11 cellular contexts compared by ENCODE assay signal in the genomic region with DNA sequence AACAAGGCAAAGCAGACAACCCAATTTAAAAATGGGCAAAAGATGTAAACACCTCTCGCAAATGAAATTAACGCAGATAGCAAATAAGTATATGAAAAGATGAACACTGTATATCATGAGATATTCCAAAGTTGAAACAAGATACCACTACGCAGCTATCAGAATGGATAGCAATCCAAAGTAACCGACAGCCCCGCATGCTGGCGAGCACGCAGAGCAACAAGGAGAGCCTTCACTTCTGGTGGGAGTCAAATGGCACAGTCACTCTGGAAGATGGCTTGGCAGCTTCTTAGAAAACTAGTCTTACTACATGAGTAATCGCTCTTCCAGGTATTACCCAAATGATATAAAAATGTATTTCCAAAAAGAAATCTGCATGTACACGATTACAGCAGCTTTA. TPM values are rescaled to one million over a fixed set of nuclear protein-coding genes. Genes with fewer than 3 reads are reported as not detected.
DNase-seq lines count a peak whose midpoint lies in the region; ATAC-seq and TF ChIP-seq lines count a peak whose summit lies in the region.
"Had no signal": no experiment of that assay in that cellular context is flagged by ENCODE, and none has a peak within 500 bp of the region (broad histone marks: within the 10 kb centered on the region; RNA-seq: fewer than 3 reads in every experiment).

No MANE protein-coding gene starts in this region.

- DNase-seq in Calu3 (no peak), LNCaP clone FGC (ENCODE audit: low read depth) (no peak), nephron progenitor cell (no peak), NCI-H524 (lab: John Stamatoyannopoulos, UW) (no peak), NCI-H526 treated with DMSO at 0.1 percent for 48 hours (lab: John Stamatoyannopoulos, UW) (no peak), SKM-1 (lab: John Stamatoyannopoulos, UW; ENCODE audit: unreplicated experiment) (no peak), mesenteric fat pad (ENCODE audit: low spot score) (no peak)
- no peak for DNase-seq in central memory CD8-positive, alpha-beta T cell (ENCODE audit: low spot score in 2 of 2)
- DNase-seq: activated CD8-positive, alpha-beta memory T cell treated with anti-CD3 and anti-CD28 coated beads for 24 hours; NCI-H2081 treated with DMSO at 0.1 percent for 48 hours had no signal

- H3K27ac Mint-ChIP-seq in Calu3 (ENCODE audit: unreplicated experiment) (peak overlapping the region; percentile 88), nephron progenitor cell (no peak overlapping the region)
- H3K27ac Mint-ChIP-seq in central memory CD8-positive, alpha-beta T cell (ENCODE audit: low read depth) = peak overlapping the region; percentile 93

- TF ChIP-seq CTCF in Calu3 (IDR thresholded peaks at IDR 0.05; ENCODE audit: unreplicated experiment) = no peak
- TF ChIP-seq CTCF in LNCaP clone FGC (IDR thresholded peaks at IDR 0.05; ENCODE audit: control insufficient read depth, extremely low read depth, insufficient read depth) = no peak
- TF ChIP-seq CTCF in nephron progenitor cell (IDR thresholded peaks at IDR 0.05) = no peak

- peaks cover 44% of the 10 kb centered on the region for H3K36me3 Mint-ChIP-seq in Calu3 (ENCODE audit: insufficient read depth, unreplicated experiment)
- H3K36me3 Mint-ChIP-seq in central memory CD8-positive, alpha-beta T cell (ENCODE audit: insufficient read depth) = peaks cover 35% of the 10 kb centered on the region
- H3K36me3 Mint-ChIP-seq in nephron progenitor cell (ENCODE audit: low read depth) = peaks cover 21% of the 10 kb centered on the region

- H3K4me1 Mint-ChIP-seq in Calu3 (ENCODE audit: low read depth, unreplicated experiment) = peaks cover 22% of the 10 kb centered on the region
- peaks cover 31% of the 10 kb centered on the region for H3K4me1 Mint-ChIP-seq in central memory CD8-positive, alpha-beta T cell
- H3K4me1 Mint-ChIP-seq in nephron progenitor cell = peaks cover 22% of the 10 kb centered on the region

- no peak for ATAC-seq in central memory CD8-positive, alpha-beta T cell (replicated peaks; ENCODE audit: extremely low read depth, poor library complexity, severe bottlenecking)

- BruUV-seq in Calu3 (replicated peaks; lab: Mats Ljungman, UMichigan) = TSS peak; percentile 59

- peak overlapping the region; percentile 91; the same call in 1 of the 2 replicates for H3K4me3 ChIP-seq in LNCaP clone FGC (ENCODE audit: low read depth, low read length)

- intact Hi-C loops in Calu3 (cut with micrococcal nuclease; ENCODE audit: unreplicated experiment) = no loop called here

- peak overlapping the region; percentile 89 for H3K4me3 Mint-ChIP-seq in Calu3 (ENCODE audit: low read depth, unreplicated experiment)
- peak overlapping the region; percentile 91 for H3K4me3 Mint-ChIP-seq in central memory CD8-positive, alpha-beta T cell
- H3K4me3 Mint-ChIP-seq in nephron progenitor cell = peak overlapping the region; percentile 97

- H3K27me3 Mint-ChIP-seq in Calu3 (ENCODE audit: unreplicated experiment) (peaks cover 23% of the 10 kb centered on the region), nephron progenitor cell (ENCODE audit: low read depth, poor library complexity) (peaks cover 27% of the 10 kb centered on the region)
- no peaks in the 10 kb centered on the region for H3K27me3 Mint-ChIP-seq in central memory CD8-positive, alpha-beta T cell

- no peaks in the 10 kb centered on the region for H3K9me3 Mint-ChIP-seq in Calu3 (ENCODE audit: low read depth, unreplicated experiment)
- H3K9me3 Mint-ChIP-seq in central memory CD8-positive, alpha-beta T cell = no peaks in the 10 kb centered on the region
- peaks cover 7% of the 10 kb centered on the region for H3K9me3 Mint-ChIP-seq in nephron progenitor cell

- CTCF ChIA-PET in Calu3 (lab: Charles Lee) = no interaction called here

RNA-seq across cellular contexts. Expression of a gene that starts 1.4 kb away (rescaled TPM):
- total RNA-seq in Calu3 (2022) = 137 and 148 TPM in 2 replicates
- total RNA-seq in mesenteric fat pad = 96.8 TPM

RNA-seq across cellular contexts. Expression of a gene that starts 6.4 kb away (rescaled TPM):
- total RNA-seq in Calu3 (2022) (not detected in 2 replicates), mesenteric fat pad (not detected)
- total RNA-seq: esophagus muscularis mucosa had no signal

RNA-seq across cellular contexts. Expression of a gene that starts 29.5 kb away (rescaled TPM):
- total RNA-seq in Calu3 (2022) = not detected in 2 replicates
- not detected for total RNA-seq in mesenteric fat pad
- total RNA-seq: esophagus muscularis mucosa had no signal
